In the genomic region with DNA sequence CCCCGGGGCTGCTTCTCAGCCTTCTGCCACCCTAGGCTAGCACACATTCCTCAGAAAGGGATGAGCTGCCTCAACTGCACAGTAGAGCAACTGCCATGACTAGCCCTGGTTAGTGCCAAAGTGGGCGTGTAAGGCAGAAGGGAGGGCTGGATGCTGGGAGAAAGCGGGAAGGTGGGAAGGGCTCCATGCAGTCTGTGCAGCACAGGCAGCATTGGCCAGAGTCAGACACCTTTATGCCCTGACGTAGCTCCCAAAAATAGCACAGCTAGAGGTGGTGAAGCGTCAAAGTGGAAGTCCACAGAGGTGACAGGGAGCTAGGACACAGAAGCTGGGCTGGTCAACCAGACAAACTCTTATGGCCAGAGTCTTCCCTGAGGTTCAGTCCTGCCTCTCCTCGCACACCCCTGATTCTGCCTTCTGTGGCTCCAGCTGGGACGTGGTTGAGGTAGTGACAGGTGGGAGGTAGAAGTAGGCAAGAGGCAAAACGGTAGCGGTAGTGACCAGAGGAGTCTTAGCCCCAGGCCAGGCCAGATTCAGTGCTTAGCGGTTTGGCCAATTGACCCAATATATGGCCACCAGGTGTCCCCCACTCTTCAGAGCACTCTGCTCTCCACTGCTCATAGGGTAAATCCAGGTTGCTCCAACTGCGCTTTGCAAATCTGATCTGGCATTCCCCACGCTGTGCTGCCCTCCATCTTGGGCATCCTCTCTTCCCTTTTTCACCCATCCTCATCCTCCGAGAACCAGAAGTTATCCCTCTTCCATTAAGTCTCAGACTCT, we compare ENCODE assay signal across 18 cellular contexts. TPM values are rescaled to one million over a fixed set of nuclear protein-coding genes. Genes with fewer than 3 reads are reported as not detected.
DNase-seq lines count a peak whose midpoint lies in the region; ATAC-seq and TF ChIP-seq lines count a peak whose summit lies in the region.
"Had no signal": no experiment of that assay in that cellular context is flagged by ENCODE, and none has a peak within 500 bp of the region (broad histone marks: within the 10 kb centered on the region; RNA-seq: fewer than 3 reads in every experiment).

No MANE protein-coding gene starts in this region.

- H3K27ac ChIP-seq in PC-3 (ENCODE audit: low read length) (no peak overlapping the region), heart left ventricle (peak overlapping the region in 10 of 12 donors; percentile 20 to 86 (median 64)), psoas muscle (no peak overlapping the region)
- H3K27ac ChIP-seq: colonic mucosa, epithelial cell of prostate, KMS-11, transverse colon had no signal

- H3K9me2 ChIP-seq in PC-3 (replicated peaks; ENCODE audit: low read length): no peaks in the 10 kb centered on the region

- POLR2A ChIA-PET in PC-3 (lab: Charles Lee; ENCODE audit: unreplicated experiment): no interaction called here

- H3K4me3 ChIP-seq in PC-3 (ENCODE audit: low read length): no peak overlapping the region
- no peak overlapping the region for H3K4me3 ChIP-seq in heart left ventricle
- no peak overlapping the region for H3K4me3 ChIP-seq in psoas muscle
- H3K4me3 ChIP-seq: colonic mucosa, transverse colon had no signal

- no peaks in the 10 kb centered on the region for H3F3A ChIP-seq in PC-3 (ENCODE audit: low read length, unreplicated experiment)

- H2AFZ ChIP-seq in PC-3 (ENCODE audit: low read length): no peak overlapping the region

- CTCF ChIA-PET in PC-3 (lab: Charles Lee): no interaction called here

- WGBS in heart left ventricle, 4 donors: 57 to 77% (median 65%) methylated on average over 13 of the region's 13 CpGs
- WGBS in psoas muscle, 3 donors: 62 to 70% (median 67%) methylated on average over 13 of the region's 13 CpGs

- TF ChIP-seq CTCF in PC-3 (conservative IDR thresholded peaks at IDR 0.05; ENCODE audit: low read depth, low read length): 0 out of 2 replicates have a peak, but pooled peaks have one; percentile 15
- peak in 4 of 12 donors; percentile 8 to 32 (median 12) for TF ChIP-seq CTCF in heart left ventricle (IDR thresholded peaks at IDR 0.05)
- peak; percentile 18 for TF ChIP-seq CTCF in psoas muscle (IDR thresholded peaks at IDR 0.05)

- no peaks in the 10 kb centered on the region for H3K4me1 ChIP-seq in PC-3 (ENCODE audit: insufficient read depth, low read length)
- H3K4me1 ChIP-seq in heart left ventricle: peaks cover 0 to 31% (median 8%) of the 10 kb centered on the region in 12 donors
- peaks cover 7% of the 10 kb centered on the region for H3K4me1 ChIP-seq in psoas muscle
- H3K4me1 ChIP-seq: colonic mucosa, transverse colon had no signal

- no peaks in the 10 kb centered on the region for H4K20me1 ChIP-seq in PC-3 (ENCODE audit: low read length)

- no peak overlapping the region for H3K4me2 ChIP-seq in PC-3 (ENCODE audit: low read length)
- H3K4me2 ChIP-seq: KMS-11 had no signal

- no peaks in the 10 kb centered on the region for H3K79me2 ChIP-seq in PC-3 (ENCODE audit: low read length)

- no TSS peak for BruUV-seq in PC-3 (replicated peaks; lab: Mats Ljungman, UMichigan)

- no peak for TF ChIP-seq POLR2A in heart left ventricle (IDR thresholded peaks at IDR 0.05)

- H3K36me3 ChIP-seq in PC-3 (ENCODE audit: low read depth, low read length) (no peaks in the 10 kb centered on the region), heart left ventricle (no peaks in the 10 kb centered on the region), psoas muscle (ENCODE audit: insufficient read depth in 1 of 2, low read depth in 1 of 2) (no peaks in the 10 kb centered on the region)
- H3K36me3 ChIP-seq: colonic mucosa, transverse colon had no signal

- no peak overlapping the region for H3K9ac ChIP-seq in PC-3 (ENCODE audit: low read length)
- H3K9ac ChIP-seq: KMS-11 had no signal

- no peaks in the 10 kb centered on the region for H3K9me3 ChIP-seq in PC-3 (ENCODE audit: low read length)
- no peaks in the 10 kb centered on the region for H3K9me3 ChIP-seq in heart left ventricle
- H3K9me3 ChIP-seq in psoas muscle: no peaks in the 10 kb centered on the region
- H3K9me3 ChIP-seq: colonic mucosa, transverse colon had no signal

- peak; percentile 6 for DNase-seq in DMS79 treated with DMSO at 0.1 percent for 48 hours (lab: John Stamatoyannopoulos, UW)
- no peak for DNase-seq in DMS79 (lab: John Stamatoyannopoulos, UW)
- DNase-seq in PC-3: no peak
- peak in 4 of 5 donors; percentile 57 to 85 (median 70) for DNase-seq in heart left ventricle
- DNase-seq in psoas muscle: no peak
- DNase-seq: activated CD8-positive, alpha-beta memory T cell treated with anti-CD3 and anti-CD28 coated beads for 24 hours; activated effector memory CD4-positive, alpha-beta T cell treated with Interleukin-2 at 50 U/mL for 16 hours; amniotic stem cell; CD4-positive, CD25-positive, alpha-beta regulatory T cell; colonic mucosa; islet precursor cell; NCI-H1694; transverse colon had no signal

- ATAC-seq in PC-3 (no peak), heart left ventricle (peak; percentile 88 to 93 (median 90)), psoas muscle (peak; percentile 74 to 94 (median 89)), GM21528 (IDR thresholded peaks at IDR 0.05; ENCODE audit: low FRiP score, unreplicated experiment) (no peak), HG02763 (IDR thresholded peaks at IDR 0.05; ENCODE audit: unreplicated experiment) (no peak), HG03469 (IDR thresholded peaks at IDR 0.05; ENCODE audit: unreplicated experiment) (no peak)

- intact Hi-C loops in PC-3 (cut with micrococcal nuclease) (no loop called here), heart left ventricle (cut with DNase I) (loop anchor here in 6 of 10 donors (1.0 to 10.0 kb wide), 6 partner anchors 84 to 194 kb away; no protein-coding TSS in a partner anchor), psoas muscle (cut with DNase I) (loop anchor here in 1 of 2 donors (5.0 kb wide), 1 partner anchor 191 kb away; no protein-coding TSS in a partner anchor)

- peaks cover 79% of the 10 kb centered on the region for H3K27me3 ChIP-seq in PC-3 (ENCODE audit: low read length)
- H3K27me3 ChIP-seq in heart left ventricle: no peaks in the 10 kb centered on the region
- no peaks in the 10 kb centered on the region for H3K27me3 ChIP-seq in psoas muscle (ENCODE audit: insufficient read depth in 3 of 3, low read length in 2 of 3)
- H3K27me3 ChIP-seq: colonic mucosa, transverse colon had no signal

RNA-seq across cellular contexts. Expression of gene DDX20, which starts 45.6 kb away (rescaled TPM):
- 21.6 and 22.2 TPM in 2 replicates for total RNA-seq in PC-3 (2014; rRNA removed)
- 10 to 100 TPM in 2 of 9 donors, 1 to 10 TPM in 7; 5.7 to 12.9 (median 7.4) TPM for total RNA-seq in heart left ventricle
- polyA plus RNA-seq in heart left ventricle: 1 to 10 TPM; 2.9 to 7.3 TPM
- total RNA-seq in psoas muscle: 10 to 100 TPM in 1 of 4 donors, 1 to 10 TPM in 3; 6.2 to 11.6 (median 7.6) TPM
- polyA plus RNA-seq in psoas muscle: 10 to 100 TPM in 1 of 3 donors, 1 to 10 TPM in 2; 7.9 to 11.3 (median 8.1) TPM

Comparison
In these comparisons a context has a peak if more than half of its experiments do, and no peak if none do; other contexts are left out.
1. DNase-seq: peak in DMS79 treated with DMSO at 0.1 percent for 48 hours (single experiment) and heart left ventricle (4 of 5); none in DMS79 (single experiment), PC-3 (single experiment) and psoas muscle (0 of 2).
2. ATAC-seq: peak in heart left ventricle (4 of 4) and psoas muscle (4 of 4); none in PC-3 (single experiment), GM21528 (single experiment), HG02763 (single experiment) and HG03469 (single experiment).
3. H3K27ac ChIP-seq: peak in heart left ventricle (10 of 12); none in PC-3 (single experiment) and psoas muscle (single experiment).